Comparison of ENCODE assay signal across 17 cellular contexts in the genomic region with DNA sequence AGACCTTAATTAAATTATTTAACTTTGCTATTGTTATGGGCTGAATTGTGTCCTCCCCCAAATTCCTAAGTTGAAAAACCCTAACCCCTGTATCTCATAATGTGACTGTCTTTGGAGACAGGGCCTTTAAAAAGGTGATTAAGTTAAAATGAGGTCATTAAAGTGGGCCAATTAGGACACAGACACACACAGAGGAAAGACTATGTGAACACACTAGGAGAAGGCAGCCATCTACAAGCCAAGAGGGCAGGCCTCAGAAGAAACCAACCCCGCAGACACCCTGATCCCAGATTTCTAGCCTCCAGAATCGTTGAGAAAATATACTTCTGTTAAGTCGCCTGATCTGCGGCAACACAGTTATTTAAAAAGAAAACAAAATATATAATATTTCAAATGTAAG. TPM values are rescaled to one million over a fixed set of nuclear protein-coding genes. Genes with fewer than 3 reads are reported as not detected.
DNase-seq lines count a peak whose midpoint lies in the region; ATAC-seq lines count a peak whose summit lies in the region.
"Had no signal": no experiment of that assay in that cellular context is flagged by ENCODE, and none has a peak within 500 bp of the region (broad histone marks: within the 10 kb centered on the region; RNA-seq: fewer than 3 reads in every experiment).

No MANE protein-coding gene starts in this region.

- H3K4me3 ChIP-seq in skeletal muscle satellite cell (ENCODE audit: low read length), result no peak overlapping the region
- H3K4me3 ChIP-seq: sigmoid colon, SJSA1 had no signal

- no peaks in the 10 kb centered on the region for H3K27me3 ChIP-seq in skeletal muscle satellite cell (ENCODE audit: control insufficient read depth, insufficient read depth, low read length)
- H3K27me3 ChIP-seq: sigmoid colon, SJSA1 had no signal

- no peaks in the 10 kb centered on the region for H3K9me3 Mint-ChIP-seq in T-helper 2 cell treated with Interferon-gamma antibody and Interleukin-4, amounts not matched to agents 5 μg/mL and 100 μg/mL, for 36 hours
- H3K9me3 Mint-ChIP-seq in IgD-negative memory B cell, result no peaks in the 10 kb centered on the region
- no peaks in the 10 kb centered on the region for H3K9me3 Mint-ChIP-seq in activated naive CD8-positive, alpha-beta T cell treated with anti-CD3 and anti-CD28 coated beads, Interleukin-2, amount 10 ng/mL, durations not matched to agents 7 days and 5 days
- H3K9me3 Mint-ChIP-seq: H9 had no signal

- peaks cover 50% of the 10 kb centered on the region for H3K4me1 Mint-ChIP-seq in T-helper 2 cell treated with Interferon-gamma antibody and Interleukin-4, amounts not matched to agents 5 μg/mL and 100 μg/mL, for 36 hours (ENCODE audit: low read depth)
- H3K4me1 Mint-ChIP-seq in IgD-negative memory B cell, result peaks cover 40 to 51% (median 50%) of the 10 kb centered on the region in 3 donors
- H3K4me1 Mint-ChIP-seq in activated naive CD8-positive, alpha-beta T cell treated with anti-CD3 and anti-CD28 coated beads, Interleukin-2, amount 10 ng/mL, durations not matched to agents 7 days and 5 days, result peaks cover 39% of the 10 kb centered on the region

- no peaks in the 10 kb centered on the region for H3K9me3 ChIP-seq in skeletal muscle satellite cell (replicated peaks; ENCODE audit: low read length)
- H3K9me3 ChIP-seq: sigmoid colon, SJSA1 had no signal

- peak; percentile 27 for ATAC-seq in activated naive CD8-positive, alpha-beta T cell treated with anti-CD3 and anti-CD28 coated beads, Interleukin-2, amount 10 ng/mL, durations not matched to agents 7 days and 5 days (ENCODE audit: low read depth)
- no peak for ATAC-seq in Right ventricle myocardium superior (ENCODE audit: poor library complexity)

- peaks cover 38% of the 10 kb centered on the region for H3K36me3 ChIP-seq in skeletal muscle satellite cell (ENCODE audit: insufficient read depth, low read length)
- H3K36me3 ChIP-seq: sigmoid colon had no signal

- POLR2A ChIA-PET in activated naive CD8-positive, alpha-beta T cell treated with anti-CD3 and anti-CD28 coated beads, Interleukin-2, amount 10 ng/mL, durations not matched to agents 7 days and 5 days (lab: Charles Lee), result interaction anchor here (0.9 to 12.2 kb wide), 13 partner anchors 7 to 508 kb away, joined by 3 to 339 read pairs (median 14); a partner anchor contains a TSS

- H3K4me2 ChIP-seq in skeletal muscle satellite cell (ENCODE audit: low read length), result peak overlapping the region; percentile 27

- H3K27ac Mint-ChIP-seq in T-helper 2 cell treated with Interferon-gamma antibody and Interleukin-4, amounts not matched to agents 5 μg/mL and 100 μg/mL, for 36 hours, result peak overlapping the region; percentile 86
- peak overlapping the region; percentile 34 to 97 (median 89) for H3K27ac Mint-ChIP-seq in IgD-negative memory B cell
- H3K27ac Mint-ChIP-seq in activated naive CD8-positive, alpha-beta T cell treated with anti-CD3 and anti-CD28 coated beads, Interleukin-2, amount 10 ng/mL, durations not matched to agents 7 days and 5 days, result peak overlapping the region; percentile 95
- H3K27ac Mint-ChIP-seq: H9 had no signal

- no peak for DNase-seq in T-helper 2 cell treated with Interferon-gamma antibody and Interleukin-4, amounts not matched to agents 5 μg/mL and 100 μg/mL, for 36 hours (ENCODE audit: low spot score)
- DNase-seq in T-helper 2 cell (no peak), HPDE6-E6E7 (ENCODE audit: extremely low spot score) (no peak), Right ventricle myocardium superior (no peak), H4 (ENCODE audit: low spot score) (no peak)
- DNase-seq in activated naive CD8-positive, alpha-beta T cell treated with anti-CD3 and anti-CD28 coated beads, Interleukin-2, amount 10 ng/mL, durations not matched to agents 7 days and 5 days, result no peak
- DNase-seq: aorta; DMS 273 treated with DMSO at 0.1 percent for 48 hours; effector CD4-positive, alpha-beta T cell; foreskin melanocyte; H9; NCI-H1105; NCI-H510A; sigmoid colon had no signal

- peaks cover 83% of the 10 kb centered on the region for H3K36me3 Mint-ChIP-seq in T-helper 2 cell treated with Interferon-gamma antibody and Interleukin-4, amounts not matched to agents 5 μg/mL and 100 μg/mL, for 36 hours (ENCODE audit: low read depth)
- peaks cover 20% of the 10 kb centered on the region for H3K36me3 Mint-ChIP-seq in IgD-negative memory B cell
- peaks cover 88% of the 10 kb centered on the region for H3K36me3 Mint-ChIP-seq in activated naive CD8-positive, alpha-beta T cell treated with anti-CD3 and anti-CD28 coated beads, Interleukin-2, amount 10 ng/mL, durations not matched to agents 7 days and 5 days

- intact Hi-C loops in Right ventricle myocardium superior (cut with DNase I), result no loop called here

- no peaks in the 10 kb centered on the region for H3K27me3 Mint-ChIP-seq in T-helper 2 cell treated with Interferon-gamma antibody and Interleukin-4, amounts not matched to agents 5 μg/mL and 100 μg/mL, for 36 hours (ENCODE audit: low read depth)
- no peaks in the 10 kb centered on the region for H3K27me3 Mint-ChIP-seq in IgD-negative memory B cell
- H3K27me3 Mint-ChIP-seq in activated naive CD8-positive, alpha-beta T cell treated with anti-CD3 and anti-CD28 coated beads, Interleukin-2, amount 10 ng/mL, durations not matched to agents 7 days and 5 days, result no peaks in the 10 kb centered on the region

- peaks cover 41% of the 10 kb centered on the region for H3K4me1 ChIP-seq in skeletal muscle satellite cell (ENCODE audit: control insufficient read depth, insufficient read depth, low read length)

- H3K4me3 Mint-ChIP-seq in T-helper 2 cell treated with Interferon-gamma antibody and Interleukin-4, amounts not matched to agents 5 μg/mL and 100 μg/mL, for 36 hours, result peak overlapping the region; percentile 96
- H3K4me3 Mint-ChIP-seq in IgD-negative memory B cell, result peak overlapping the region; percentile 68 to 96 (median 89)
- peak overlapping the region; percentile 98 for H3K4me3 Mint-ChIP-seq in activated naive CD8-positive, alpha-beta T cell treated with anti-CD3 and anti-CD28 coated beads, Interleukin-2, amount 10 ng/mL, durations not matched to agents 7 days and 5 days
- H3K4me3 Mint-ChIP-seq: H9 had no signal

- no peak overlapping the region for H3K9ac ChIP-seq in skeletal muscle satellite cell (ENCODE audit: low read depth, low read length)

RNA-seq across cellular contexts. Expression of a gene that starts 6.4 kb away (rescaled TPM):
- polyA plus RNA-seq in IgD-negative memory B cell, result 71.9 TPM
- 100 to 1,000 TPM; 476 to 483 TPM for total RNA-seq in activated naive CD8-positive, alpha-beta T cell treated with anti-CD3 and anti-CD28 coated beads, Interleukin-2, amount 10 ng/mL, durations not matched to agents 7 days and 5 days
- total RNA-seq in skeletal muscle satellite cell (2012; rRNA removed), result 22.5 and 23.3 TPM in 2 replicates
- 6.1 TPM for total RNA-seq in Right ventricle myocardium superior
- total RNA-seq in H4 (2014; rRNA removed; shearing (Covaris generic)), result 15.9 and 19.8 TPM in 2 replicates

Comparison
In these comparisons a context has a peak if more than half of its experiments do, and no peak if none do; other contexts are left out.
1. RNA of a gene that starts 6.4 kb away (total RNA-seq): 476 to 483 TPM in activated naive CD8-positive, alpha-beta T cell treated with anti-CD3 and anti-CD28 coated beads, Interleukin-2, amount 10 ng/mL, durations not matched to agents 7 days and 5 days; 15.9 to 19.8 TPM in H4 and 6.1 TPM in Right ventricle myocardium superior (single experiment); every median in the first group is over 10 times any median in the second.
2. Peak in every context shown above with its lines, with median percentiles within 50 percentile points of each other: H3K27ac Mint-ChIP-seq and H3K4me3 Mint-ChIP-seq.